2 cellular contexts compared by ENCODE assay signal in genomic region chr10:73263948-73264347, GRCh38.
TF ChIP-seq lines count a peak whose summit lies in the region.

No MANE protein-coding gene starts in this region.

TF ChIP-seq in Ishikawa, 13 proteins besides CTCF, POLR2A, EP300 and RAD21:
- TF ChIP-seq FOXM1 (IDR thresholded peaks at IDR 0.05; ENCODE audit: borderline replicate concordance, low read depth) (no peak), TEAD4 (IDR thresholded peaks at IDR 0.05) (no peak)

TF ChIP-seq in GM12878, 131 proteins besides CTCF, POLR2A, EP300 and RAD21:
- TF ChIP-seq CBFB (IDR thresholded peaks at IDR 0.05; ENCODE audit: low read depth), result no peak
- peak; percentile 51; the same call in 1 of the 2 replicates for TF ChIP-seq SMC3 (IDR thresholded peaks at IDR 0.05; ENCODE audit: borderline replicate concordance, low read length)
